ENCODE assay signal across 8 cellular contexts in genomic region chr15:59138243-59138642, GRCh38. TPM values are rescaled to one million over a fixed set of nuclear protein-coding genes. Genes with fewer than 3 reads are reported as not detected.
DNase-seq lines count a peak whose midpoint lies in the region; ATAC-seq, FAIRE-seq and TF ChIP-seq lines count a peak whose summit lies in the region.

No MANE protein-coding gene starts in this region.

- no peak overlapping the region for H3K9ac ChIP-seq in astrocyte (ENCODE audit: low read length)

- no peak for FAIRE-seq in astrocyte (lab: Jason Lieb, UNC)

- peaks cover 37% of the 10 kb centered on the region for H4K20me1 ChIP-seq in astrocyte (ENCODE audit: insufficient read depth, low read length)

- no peaks in the 10 kb centered on the region for H3K9me3 ChIP-seq in astrocyte (ENCODE audit: insufficient read depth, low read depth, low read length)

- no peaks in the 10 kb centered on the region for H3K4me1 ChIP-seq in astrocyte (ENCODE audit: insufficient read depth, low read length)

- H3K27ac Mint-ChIP-seq in astrocyte (ENCODE audit: unreplicated experiment), result no peak overlapping the region

- H3K4me3 ChIP-seq in astrocyte (ENCODE audit: insufficient read depth, low read depth, low read length), result no peak overlapping the region

- H3K36me3 Mint-ChIP-seq in astrocyte (ENCODE audit: low read depth, unreplicated experiment), result peaks cover 31% of the 10 kb centered on the region

- no peaks in the 10 kb centered on the region for H3K27me3 ChIP-seq in astrocyte (ENCODE audit: insufficient read depth, low read length)

- peaks cover 51% of the 10 kb centered on the region for H3K36me3 ChIP-seq in astrocyte (ENCODE audit: insufficient read depth, low read length)

- H3K4me2 ChIP-seq in astrocyte (ENCODE audit: low read length), result no peak overlapping the region

- no peak overlapping the region for H3K4me3 Mint-ChIP-seq in astrocyte (ENCODE audit: unreplicated experiment)

- H3K27ac ChIP-seq in astrocyte (ENCODE audit: low read depth, low read length), result no peak overlapping the region

- H3K4me1 Mint-ChIP-seq in astrocyte (ENCODE audit: low read depth, unreplicated experiment), result peaks cover 5% of the 10 kb centered on the region

- H3K79me2 ChIP-seq in astrocyte (ENCODE audit: insufficient read depth, low read length), result peaks cover 15% of the 10 kb centered on the region

- no peaks in the 10 kb centered on the region for H3K27me3 Mint-ChIP-seq in astrocyte (ENCODE audit: low read depth, unreplicated experiment)

- no peak overlapping the region for H2AFZ ChIP-seq in astrocyte (ENCODE audit: low read depth, low read length)

- peaks cover 1% of the 10 kb centered on the region for H3K9me3 Mint-ChIP-seq in astrocyte (ENCODE audit: unreplicated experiment)

- TF ChIP-seq CTCF in astrocyte (IDR thresholded peaks at IDR 0.05; ENCODE audit: insufficient read depth, low read depth, low read length), result peak; percentile 43

- peak; percentile 1 for DNase-seq in NCI-H1092 treated with DMSO at 0.1 percent for 48 hours (lab: John Stamatoyannopoulos, UW)
- no peak for DNase-seq in NCI-H1092 (lab: John Stamatoyannopoulos, UW)
- peak; percentile 43 for DNase-seq in T follicular helper cell (ENCODE audit: low read depth)
- no peak for DNase-seq in astrocyte (ENCODE audit: low read depth)
- peak; percentile 62 for DNase-seq in iris pigment epithelial cell (ENCODE audit: low read depth)
- DNase-seq in stimulated activated CD8-positive, alpha-beta memory T cell treated with anti-CD3 and anti-CD28 coated beads, Interleukin-15, amount 100 ng/mL, for 1 hour (ENCODE audit: low read depth), result peak; percentile 16

- ATAC-seq in HG03342 (IDR thresholded peaks at IDR 0.05; ENCODE audit: unreplicated experiment) (peak; percentile 67), GM19324 (IDR thresholded peaks at IDR 0.05; ENCODE audit: low FRiP score, unreplicated experiment) (no peak)

RNA-seq across cellular contexts. Expression of gene CCNB2, which starts 33.3 kb away (rescaled TPM):
- total RNA-seq in astrocyte, result 5.9 and 7.9 TPM in 2 replicates

Comparison
In these comparisons a context has a peak if more than half of its experiments do, and no peak if none do; other contexts are left out.
1. DNase-seq: peak in NCI-H1092 treated with DMSO at 0.1 percent for 48 hours (single experiment), T follicular helper cell (single experiment), iris pigment epithelial cell (single experiment) and stimulated activated CD8-positive, alpha-beta memory T cell treated with anti-CD3 and anti-CD28 coated beads, Interleukin-15, amount 100 ng/mL, for 1 hour (single experiment); none in NCI-H1092 (single experiment) and astrocyte (single experiment).